Comparison of ENCODE assay signal across 2 cellular contexts in genomic region chr19:47132522-47132852, GRCh38.
TF ChIP-seq lines count a peak whose summit lies in the region.

No MANE protein-coding gene starts in this region.

TF ChIP-seq in GM12878, 131 proteins besides CTCF, POLR2A, EP300 and RAD21:
- TF ChIP-seq SUZ12 (IDR thresholded peaks at IDR 0.05; ENCODE audit: unreplicated experiment) (no peak), CHD2 (IDR thresholded peaks at IDR 0.05; ENCODE audit: borderline replicate concordance, low read depth, low read length) (no peak), BACH1 (IDR thresholded peaks at IDR 0.05; ENCODE audit: borderline replicate concordance) (no peak), NRF1 (conservative IDR thresholded peaks at IDR 0.05; ENCODE audit: low read depth, low read length) (no peak), KLF5 (IDR thresholded peaks at IDR 0.05; ENCODE audit: partially characterized antibody) (no peak), SREBF1 (IDR thresholded peaks at IDR 0.05; ENCODE audit: low read length) (no peak), POU2F2 (IDR thresholded peaks at IDR 0.05; ENCODE audit: borderline replicate concordance, low read depth, low read length) (no peak), WRNIP1 (IDR thresholded peaks at IDR 0.05; ENCODE audit: borderline replicate concordance, low read depth, low read length) (no peak), IRF4 (IDR thresholded peaks at IDR 0.05; ENCODE audit: low read depth, low read length) (no peak), HDAC6 (IDR thresholded peaks at IDR 0.05; ENCODE audit: unreplicated experiment) (no peak), KAT2A (conservative IDR thresholded peaks at IDR 0.05; ENCODE audit: control insufficient read depth, low read depth, low read length) (no peak), IKZF1 (conservative IDR thresholded peaks at IDR 0.05) (no peak), RAD51 (IDR thresholded peaks at IDR 0.05) (no peak), RCOR1 (conservative IDR thresholded peaks at IDR 0.05; ENCODE audit: low read depth, low read length) (no peak), BHLHE40 (IDR thresholded peaks at IDR 0.05; ENCODE audit: borderline replicate concordance in 1 of 2, low read depth in 2 of 2, low read length in 1 of 2) (no peak), BRCA1 (IDR thresholded peaks at IDR 0.05; ENCODE audit: low read depth, low read length) (no peak), JUNB (IDR thresholded peaks at IDR 0.05) (no peak)
- TF ChIP-seq, protein P1, sequence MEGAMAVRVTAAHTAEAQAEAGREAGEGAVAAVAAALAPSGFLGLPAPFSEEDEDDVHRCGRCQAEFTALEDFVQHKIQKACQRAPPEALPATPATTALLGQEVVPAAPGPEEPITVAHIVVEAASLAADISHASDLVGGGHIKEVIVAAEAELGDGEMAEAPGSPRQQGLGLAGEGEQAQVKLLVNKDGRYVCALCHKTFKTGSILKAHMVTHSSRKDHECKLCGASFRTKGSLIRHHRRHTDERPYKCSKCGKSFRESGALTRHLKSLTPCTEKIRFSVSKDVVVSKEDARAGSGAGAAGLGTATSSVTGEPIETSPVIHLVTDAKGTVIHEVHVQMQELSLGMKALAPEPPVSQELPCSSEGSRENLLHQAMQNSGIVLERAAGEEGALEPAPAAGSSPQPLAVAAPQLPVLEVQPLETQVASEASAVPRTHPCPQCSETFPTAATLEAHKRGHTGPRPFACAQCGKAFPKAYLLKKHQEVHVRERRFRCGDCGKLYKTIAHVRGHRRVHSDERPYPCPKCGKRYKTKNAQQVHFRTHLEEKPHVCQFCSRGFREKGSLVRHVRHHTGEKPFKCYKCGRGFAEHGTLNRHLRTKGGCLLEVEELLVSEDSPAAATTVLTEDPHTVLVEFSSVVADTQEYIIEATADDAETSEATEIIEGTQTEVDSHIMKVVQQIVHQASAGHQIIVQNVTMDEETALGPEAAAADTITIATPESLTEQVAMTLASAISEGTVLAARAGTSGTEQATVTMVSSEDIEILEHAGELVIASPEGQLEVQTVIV (IDR thresholded peaks at IDR 0.05; ENCODE audit: borderline replicate concordance, partially characterized antibody): no peak
- TF ChIP-seq, protein P2, sequence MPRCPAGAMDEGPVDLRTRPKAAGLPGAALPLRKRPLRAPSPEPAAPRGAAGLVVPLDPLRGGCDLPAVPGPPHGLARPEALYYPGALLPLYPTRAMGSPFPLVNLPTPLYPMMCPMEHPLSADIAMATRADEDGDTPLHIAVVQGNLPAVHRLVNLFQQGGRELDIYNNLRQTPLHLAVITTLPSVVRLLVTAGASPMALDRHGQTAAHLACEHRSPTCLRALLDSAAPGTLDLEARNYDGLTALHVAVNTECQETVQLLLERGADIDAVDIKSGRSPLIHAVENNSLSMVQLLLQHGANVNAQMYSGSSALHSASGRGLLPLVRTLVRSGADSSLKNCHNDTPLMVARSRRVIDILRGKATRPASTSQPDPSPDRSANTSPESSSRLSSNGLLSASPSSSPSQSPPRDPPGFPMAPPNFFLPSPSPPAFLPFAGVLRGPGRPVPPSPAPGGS (IDR thresholded peaks at IDR 0.05; ENCODE audit: borderline replicate concordance, insufficient read depth, low read depth, low read length, poor library complexity, severe bottlenecking): no peak

TF ChIP-seq in neural cell, 6 proteins besides CTCF, POLR2A, EP300 and RAD21:
- TF ChIP-seq SMC3 (conservative IDR thresholded peaks at IDR 0.05; ENCODE audit: poor library complexity) (no peak), TAF1 (IDR thresholded peaks at IDR 0.05; ENCODE audit: low read depth) (no peak), POLR2AphosphoS5 (IDR thresholded peaks at IDR 0.05) (no peak), EZH2 (IDR thresholded peaks at IDR 0.05; ENCODE audit: borderline replicate concordance, insufficient read depth, low read length, poor library complexity, severe bottlenecking) (no peak), MXI1 (conservative IDR thresholded peaks at IDR 0.05; ENCODE audit: poor library complexity, severe bottlenecking) (no peak)
- TF ChIP-seq, protein P3, sequence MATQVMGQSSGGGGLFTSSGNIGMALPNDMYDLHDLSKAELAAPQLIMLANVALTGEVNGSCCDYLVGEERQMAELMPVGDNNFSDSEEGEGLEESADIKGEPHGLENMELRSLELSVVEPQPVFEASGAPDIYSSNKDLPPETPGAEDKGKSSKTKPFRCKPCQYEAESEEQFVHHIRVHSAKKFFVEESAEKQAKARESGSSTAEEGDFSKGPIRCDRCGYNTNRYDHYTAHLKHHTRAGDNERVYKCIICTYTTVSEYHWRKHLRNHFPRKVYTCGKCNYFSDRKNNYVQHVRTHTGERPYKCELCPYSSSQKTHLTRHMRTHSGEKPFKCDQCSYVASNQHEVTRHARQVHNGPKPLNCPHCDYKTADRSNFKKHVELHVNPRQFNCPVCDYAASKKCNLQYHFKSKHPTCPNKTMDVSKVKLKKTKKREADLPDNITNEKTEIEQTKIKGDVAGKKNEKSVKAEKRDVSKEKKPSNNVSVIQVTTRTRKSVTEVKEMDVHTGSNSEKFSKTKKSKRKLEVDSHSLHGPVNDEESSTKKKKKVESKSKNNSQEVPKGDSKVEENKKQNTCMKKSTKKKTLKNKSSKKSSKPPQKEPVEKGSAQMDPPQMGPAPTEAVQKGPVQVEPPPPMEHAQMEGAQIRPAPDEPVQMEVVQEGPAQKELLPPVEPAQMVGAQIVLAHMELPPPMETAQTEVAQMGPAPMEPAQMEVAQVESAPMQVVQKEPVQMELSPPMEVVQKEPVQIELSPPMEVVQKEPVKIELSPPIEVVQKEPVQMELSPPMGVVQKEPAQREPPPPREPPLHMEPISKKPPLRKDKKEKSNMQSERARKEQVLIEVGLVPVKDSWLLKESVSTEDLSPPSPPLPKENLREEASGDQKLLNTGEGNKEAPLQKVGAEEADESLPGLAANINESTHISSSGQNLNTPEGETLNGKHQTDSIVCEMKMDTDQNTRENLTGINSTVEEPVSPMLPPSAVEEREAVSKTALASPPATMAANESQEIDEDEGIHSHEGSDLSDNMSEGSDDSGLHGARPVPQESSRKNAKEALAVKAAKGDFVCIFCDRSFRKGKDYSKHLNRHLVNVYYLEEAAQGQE (IDR thresholded peaks at IDR 0.05; ENCODE audit: borderline replicate concordance): no peak
